8 cellular contexts compared by ENCODE assay signal in genomic region chr22:21868651-21869050, GRCh38. TPM values are rescaled to one million over a fixed set of nuclear protein-coding genes. Genes with fewer than 3 reads are reported as not detected.
DNase-seq lines count a peak whose midpoint lies in the region; ATAC-seq and TF ChIP-seq lines count a peak whose summit lies in the region.

No MANE protein-coding gene starts in this region.

- TF ChIP-seq EP300 in esophagus muscularis mucosa (IDR thresholded peaks at IDR 0.05), result no peak

- H3K4me1 ChIP-seq in esophagus muscularis mucosa, result peaks cover 27 to 41% (median 36%) of the 10 kb centered on the region in 4 donors

- H3K4me3 Mint-ChIP-seq in activated T-cell treated with anti-CD3 and anti-CD28 coated beads, Interleukin-2, amount 50 U/mL, for 24 hours, result peak overlapping the region; percentile 82
- H3K4me3 Mint-ChIP-seq in T-cell, result peak overlapping the region; percentile 87 to 98 (median 90)
- peak overlapping the region; percentile 77 to 80 for H3K4me3 Mint-ChIP-seq in stimulated activated naive CD8-positive, alpha-beta T cell treated with anti-CD3 and anti-CD28 coated beads, Interleukin-15, amount 100 ng/mL, for 72 hours

- CTCF ChIA-PET in T-cell (lab: Charles Lee), result no interaction called here

- WGBS in esophagus muscularis mucosa, result 96% methylated on average over 7 of the region's 7 CpGs

- TF ChIP-seq CTCF in esophagus muscularis mucosa (IDR thresholded peaks at IDR 0.05), result no peak

- peak overlapping the region; percentile 99 for H3K27ac Mint-ChIP-seq in activated T-cell treated with anti-CD3 and anti-CD28 coated beads, Interleukin-2, amount 50 U/mL, for 24 hours
- H3K27ac Mint-ChIP-seq in T-cell, result peak overlapping the region; percentile 34 to 79
- H3K27ac Mint-ChIP-seq in stimulated activated naive CD8-positive, alpha-beta T cell treated with anti-CD3 and anti-CD28 coated beads, Interleukin-15, amount 100 ng/mL, for 72 hours, result peak overlapping the region; percentile 98 to 99

- peak overlapping the region; percentile 72 to 97 (median 94) for H3K4me3 ChIP-seq in esophagus muscularis mucosa

- no peaks in the 10 kb centered on the region for H3K9me3 ChIP-seq in esophagus muscularis mucosa

- H3K27me3 ChIP-seq in esophagus muscularis mucosa, result no peaks in the 10 kb centered on the region

- intact Hi-C loops in esophagus muscularis mucosa (cut with DNase I), result loop anchor here (5.0 to 10.0 kb wide), 3 partner anchors 61 to 134 kb away; partner anchors contain the start of gene YPEL1

- no peaks in the 10 kb centered on the region for H3K27me3 Mint-ChIP-seq in activated T-cell treated with anti-CD3 and anti-CD28 coated beads, Interleukin-2, amount 50 U/mL, for 24 hours
- no peaks in the 10 kb centered on the region for H3K27me3 Mint-ChIP-seq in T-cell
- H3K27me3 Mint-ChIP-seq in stimulated activated naive CD8-positive, alpha-beta T cell treated with anti-CD3 and anti-CD28 coated beads, Interleukin-15, amount 100 ng/mL, for 72 hours, result no peaks in the 10 kb centered on the region

- peaks cover 27% of the 10 kb centered on the region for H3K36me3 Mint-ChIP-seq in activated T-cell treated with anti-CD3 and anti-CD28 coated beads, Interleukin-2, amount 50 U/mL, for 24 hours (ENCODE audit: low read depth)
- H3K36me3 Mint-ChIP-seq in T-cell, result peaks cover 7% of the 10 kb centered on the region

- H3K9me3 Mint-ChIP-seq in activated T-cell treated with anti-CD3 and anti-CD28 coated beads, Interleukin-2, amount 50 U/mL, for 24 hours, result peaks cover 3% of the 10 kb centered on the region
- no peaks in the 10 kb centered on the region for H3K9me3 Mint-ChIP-seq in T-cell
- H3K9me3 Mint-ChIP-seq in stimulated activated naive CD8-positive, alpha-beta T cell treated with anti-CD3 and anti-CD28 coated beads, Interleukin-15, amount 100 ng/mL, for 72 hours, result no peaks in the 10 kb centered on the region

- POLR2A ChIA-PET in T-cell (lab: Charles Lee), result no interaction called here

- ATAC-seq in T-cell (replicated peaks in 1 of 4) (no peak), GM21515 (IDR thresholded peaks at IDR 0.05; ENCODE audit: unreplicated experiment) (no peak)
- no peak for ATAC-seq in stimulated activated naive CD8-positive, alpha-beta T cell treated with anti-CD3 and anti-CD28 coated beads, Interleukin-15, amount 100 ng/mL, for 72 hours

- DNase-seq in activated T-cell treated with anti-CD3 and anti-CD28 coated beads, Interleukin-2, amount 50 U/mL, for 24 hours, result no peak
- DNase-seq in activated T-cell treated with anti-CD3 and anti-CD28 coated beads for 4 hours (no peak), T-cell (no peak), esophagus muscularis mucosa (ENCODE audit: extremely low spot score) (no peak), cerebellum (ENCODE audit: low spot score) (no peak), MV-4-11 (lab: John Stamatoyannopoulos, UW) (no peak)
- DNase-seq in stimulated activated naive CD8-positive, alpha-beta T cell treated with anti-CD3 and anti-CD28 coated beads, Interleukin-15, amount 100 ng/mL, for 72 hours, result no peak

- H3K27ac ChIP-seq in esophagus muscularis mucosa (replicated peaks in 1 of 4), result no peak overlapping the region

- H3K36me3 ChIP-seq in esophagus muscularis mucosa, result no peaks in the 10 kb centered on the region

- TF ChIP-seq POLR2A in esophagus muscularis mucosa (IDR thresholded peaks at IDR 0.05; ENCODE audit: low read depth), result no peak

- H3K4me1 Mint-ChIP-seq in activated T-cell treated with anti-CD3 and anti-CD28 coated beads, Interleukin-2, amount 50 U/mL, for 24 hours (ENCODE audit: low read depth), result peaks cover 35% of the 10 kb centered on the region
- H3K4me1 Mint-ChIP-seq in T-cell, result peaks cover 38 to 47% (median 44%) of the 10 kb centered on the region in 3 donors
- peaks cover 37% of the 10 kb centered on the region for H3K4me1 Mint-ChIP-seq in stimulated activated naive CD8-positive, alpha-beta T cell treated with anti-CD3 and anti-CD28 coated beads, Interleukin-15, amount 100 ng/mL, for 72 hours

RNA-seq across cellular contexts. Expression of gene MAPK1, which starts 1.2 kb away (rescaled TPM):
- total RNA-seq in T-cell, result 100 to 1,000 TPM in 4 of 5 donors, 10 to 100 TPM in 1; 85.0 to 114 (median 110) TPM
- 10 to 100 TPM; 44.9 to 87.2 (median 63.5) TPM for total RNA-seq in esophagus muscularis mucosa
- total RNA-seq in cerebellum, result 59.7 TPM
